In the genomic region with DNA sequence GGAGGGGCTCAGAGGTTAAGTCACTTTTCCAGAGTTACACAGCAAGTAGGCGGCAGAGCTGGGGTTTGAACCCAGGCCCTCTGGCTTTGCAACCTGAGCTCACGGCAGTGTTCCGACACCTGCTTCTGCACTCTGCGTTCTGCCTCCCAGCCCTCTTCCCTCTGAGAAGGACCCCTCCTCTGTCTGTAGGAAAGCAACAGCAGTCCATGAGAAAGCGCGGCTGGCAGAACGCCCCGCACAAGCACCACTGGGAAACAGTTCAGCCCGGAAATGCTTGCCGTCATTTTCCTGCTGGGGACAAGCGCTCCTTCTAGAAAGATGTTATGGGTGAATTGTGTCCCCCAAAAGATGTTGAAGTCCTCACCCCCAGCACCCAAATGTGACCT, we compare ENCODE assay signal across 20 cellular contexts.
"Had no signal": no experiment of that assay in that cellular context is flagged by ENCODE, and none has a peak within 500 bp of the region (broad histone marks: within the 10 kb centered on the region; RNA-seq: fewer than 3 reads in every experiment).

No MANE protein-coding gene starts in this region.

- H3K4me1 ChIP-seq: adrenal gland, colonic mucosa, gastroesophageal sphincter, testis, vagina had no signal

- H3K27ac Mint-ChIP-seq: activated naive CD8-positive, alpha-beta T cell; nephron progenitor cell had no signal

- H3K9me3 ChIP-seq: adrenal gland, colonic mucosa, gastroesophageal sphincter, heart left ventricle, mucosa of descending colon, testis, vagina had no signal

- H3K27me3 ChIP-seq: colonic mucosa, testis, vagina had no signal

- H3K36me3 ChIP-seq: adrenal gland, colonic mucosa, gastroesophageal sphincter, heart left ventricle, vagina, WERI-Rb-1 had no signal

- H3K4me3 ChIP-seq: adrenal gland, colonic mucosa, gastroesophageal sphincter, heart left ventricle, mucosa of descending colon, testis, vagina had no signal

- H3K4me1 Mint-ChIP-seq: central memory CD8-positive, alpha-beta T cell had no signal

- H3K4me3 Mint-ChIP-seq: activated naive CD8-positive, alpha-beta T cell; central memory CD8-positive, alpha-beta T cell; nephron progenitor cell had no signal

- H3K9me3 Mint-ChIP-seq: central memory CD8-positive, alpha-beta T cell; nephron progenitor cell had no signal

- ATAC-seq: gastroesophageal sphincter, heart left ventricle, mucosa of descending colon had no signal

- H3K36me3 Mint-ChIP-seq: activated naive CD8-positive, alpha-beta T cell had no signal

- H3K27ac ChIP-seq: adrenal gland, colonic mucosa, epithelial cell of prostate, gastroesophageal sphincter, heart left ventricle, testis, vagina, WERI-Rb-1 had no signal

- H3K27me3 Mint-ChIP-seq: activated naive CD8-positive, alpha-beta T cell had no signal

- DNase-seq: activated CD4-positive, alpha-beta T cell treated with anti-CD3 and anti-CD28 coated beads for 1 hour; activated CD4-positive, alpha-beta T cell treated with anti-CD3 and anti-CD28 coated beads, Interleukin-2, amount 50 U/mL, for 1 hour; activated naive CD4-positive, alpha-beta T cell; adrenal gland; colonic mucosa; mesenchymal stem cell; mucosa of descending colon; nephron progenitor cell; nucleus accumbens; stimulated activated CD4-positive, alpha-beta T cell treated with anti-CD3 and anti-CD28 coated beads, Interleukin-4, amount 100 ng/mL, for 1 hour; stimulated activated naive CD4-positive, alpha-beta T cell; testis; trophoblast cell; WERI-Rb-1 had no signal
